ENCODE assay signal across 8 cellular contexts in the genomic region with DNA sequence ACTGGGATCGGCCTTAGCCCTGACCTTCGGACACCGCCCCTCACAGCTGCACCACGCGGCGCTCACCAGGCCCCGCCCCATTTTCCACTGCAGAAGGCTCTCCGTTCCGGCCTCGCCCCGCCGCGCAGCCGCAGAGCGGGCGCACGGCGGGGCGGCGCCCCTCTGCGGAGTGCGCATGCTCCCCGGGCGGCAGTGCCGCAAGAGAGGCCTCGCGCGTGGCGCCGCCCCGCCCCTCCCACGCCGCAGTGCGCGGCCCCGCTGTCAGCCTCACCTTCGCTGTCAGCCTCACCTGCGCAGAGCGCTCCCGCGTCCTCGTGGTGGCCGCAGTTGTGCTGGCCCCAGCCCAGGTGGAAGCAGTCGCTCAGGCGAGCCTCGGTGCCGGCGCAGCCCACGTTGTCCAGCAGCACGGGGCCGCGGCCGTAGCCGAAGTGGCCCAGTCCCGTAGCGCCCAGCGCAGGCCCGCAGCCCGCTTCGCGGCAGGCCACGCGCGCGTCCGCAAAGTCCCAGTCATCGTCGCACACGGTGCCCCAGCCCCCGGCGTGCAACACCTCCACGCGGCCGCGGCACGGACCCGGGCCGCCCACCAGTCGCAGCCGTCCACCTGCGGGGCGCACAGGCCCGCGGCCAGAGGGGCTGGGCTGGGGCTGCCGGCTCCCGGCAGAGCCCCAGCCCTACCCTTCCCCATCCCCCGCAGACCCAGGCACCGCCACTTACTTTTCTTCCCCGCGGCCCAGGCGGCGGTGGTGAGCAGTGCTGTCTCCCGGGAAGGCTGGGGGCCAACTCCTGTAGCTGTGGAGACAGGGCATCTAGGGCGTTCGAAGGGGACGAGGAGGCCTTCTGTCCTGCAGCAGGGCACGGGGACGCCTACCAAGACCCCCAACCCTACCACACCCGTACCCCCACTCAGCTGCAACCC. TPM values are rescaled to one million over a fixed set of nuclear protein-coding genes. Genes with fewer than 3 reads are reported as not detected.
A peak's percentile ranks its signal among the peaks of the same experiment; 100 is the strongest.
DNase-seq lines count a peak whose midpoint lies in the region; ATAC-seq and TF ChIP-seq lines count a peak whose summit lies in the region.

No MANE protein-coding gene starts in this region.

- no peaks in the 10 kb centered on the region for H4K20me1 ChIP-seq in OCI-LY7 (ENCODE audit: insufficient read depth, low read length)

- peak overlapping the region; percentile 91 for H2AFZ ChIP-seq in OCI-LY7 (ENCODE audit: low read length)

- peak; percentile 82 for ATAC-seq in GM21528 (IDR thresholded peaks at IDR 0.05; ENCODE audit: low FRiP score, unreplicated experiment)
- peak; percentile 94 for ATAC-seq in esophagus mucosa

- H3K9me3 ChIP-seq in OCI-LY7 (ENCODE audit: low read length): no peaks in the 10 kb centered on the region

- H3K4me3 ChIP-seq in OCI-LY7 (ENCODE audit: low read depth, low read length, poor library complexity, severe bottlenecking): peak overlapping the region; percentile 68

- POLR2A ChIA-PET in OCI-LY7 (lab: Charles Lee): interaction anchor here (0.7 kb wide), 1 partner anchor 75 kb away, joined by 3 read pairs; no protein-coding TSS in a partner anchor

- H3K27ac ChIP-seq in OCI-LY7 (ENCODE audit: low read depth, low read length, poor library complexity, severe bottlenecking): no peak overlapping the region

- peaks cover 29% of the 10 kb centered on the region for H3K4me1 ChIP-seq in OCI-LY7 (ENCODE audit: insufficient read depth, low read length, poor library complexity, severe bottlenecking)

- no peaks in the 10 kb centered on the region for H3K36me3 ChIP-seq in OCI-LY7 (ENCODE audit: insufficient read depth, low read length)

- no peaks in the 10 kb centered on the region for H3K79me2 ChIP-seq in OCI-LY7 (ENCODE audit: insufficient read depth, low read depth, low read length)

- no peak for TF ChIP-seq CTCF in OCI-LY7 (conservative IDR thresholded peaks at IDR 0.05; ENCODE audit: low read length)

- intact Hi-C loops in OCI-LY7 (cut with micrococcal nuclease; ENCODE audit: unreplicated experiment): loop anchor here (2.0 kb wide), 1 partner anchor 35 kb away; the partner anchor contains the start of gene YWHAG

- CTCF ChIA-PET in OCI-LY7 (lab: Charles Lee; ENCODE audit: unreplicated experiment): no interaction called here

- no peaks in the 10 kb centered on the region for H3K9me2 ChIP-seq in OCI-LY7 (ENCODE audit: insufficient read depth, low read length)

- peak overlapping the region; percentile 81 for H3K4me2 ChIP-seq in OCI-LY7 (ENCODE audit: low read length)

- DNase-seq in DMS153 (lab: John Stamatoyannopoulos, UW) (peak; percentile 87), HuH-7 (ENCODE audit: low spot score) (peak; percentile 95), OCI-LY7 (ENCODE audit: low spot score) (peak; percentile 95), myocyte (ENCODE audit: low read depth) (peak; percentile 98)
- DNase-seq in activated T-cell treated with anti-CD3 and anti-CD28 coated beads, Interleukin-2, amount 50 U/mL, for 1 hour: peak; percentile 94
- peak; percentile 76 to 90 for DNase-seq in stimulated activated CD8-positive, alpha-beta memory T cell treated with anti-CD3 and anti-CD28 coated beads, Interleukin-7, amount 100 ng/mL, for 4 hours (ENCODE audit: low read depth in 2 of 2)

- BruUV-seq in OCI-LY7 (replicated peaks; lab: Mats Ljungman, UMichigan): no TSS peak

RNA-seq across cellular contexts. Expression of gene SSC4D, which starts 16.1 kb away (rescaled TPM):
- total RNA-seq in OCI-LY7 (2014; rRNA removed; shearing (Covaris generic)): 1.3 TPM in 1 of 2 replicates, not detected in the other
- total RNA-seq in OCI-LY7 (2022) (0.44 TPM in 1 of 2 replicates, not detected in the other), esophagus mucosa (0.92 TPM), myocyte (0.88 TPM in 1 of 2 replicates, not detected in the other)
- 0.90 TPM for polyA plus RNA-seq in myocyte (2012)

RNA-seq across cellular contexts. Expression of gene ZP3, which starts 31.4 kb away (rescaled TPM):
- 0.98 and 2.0 TPM in 2 replicates for total RNA-seq in OCI-LY7 (2014; rRNA removed; shearing (Covaris generic))
- 0.48 and 0.57 TPM in 2 replicates for total RNA-seq in OCI-LY7 (2022)
- total RNA-seq in esophagus mucosa: 19.8 TPM
- total RNA-seq in myocyte: 1.6 TPM in 1 of 2 replicates, not detected in the other
- 7.7 TPM for polyA plus RNA-seq in myocyte (2012)

RNA-seq across cellular contexts. Expression of gene YWHAG, which starts 34.6 kb away (rescaled TPM):
- 42.6 and 45.5 TPM in 2 replicates for total RNA-seq in OCI-LY7 (2014; rRNA removed; shearing (Covaris generic))
- 109 and 126 TPM in 2 replicates for total RNA-seq in OCI-LY7 (2022)
- 86.9 TPM for total RNA-seq in esophagus mucosa
- 258 and 294 TPM in 2 replicates for total RNA-seq in myocyte
- polyA plus RNA-seq in myocyte (2012): 330 TPM
